In the genomic region with DNA sequence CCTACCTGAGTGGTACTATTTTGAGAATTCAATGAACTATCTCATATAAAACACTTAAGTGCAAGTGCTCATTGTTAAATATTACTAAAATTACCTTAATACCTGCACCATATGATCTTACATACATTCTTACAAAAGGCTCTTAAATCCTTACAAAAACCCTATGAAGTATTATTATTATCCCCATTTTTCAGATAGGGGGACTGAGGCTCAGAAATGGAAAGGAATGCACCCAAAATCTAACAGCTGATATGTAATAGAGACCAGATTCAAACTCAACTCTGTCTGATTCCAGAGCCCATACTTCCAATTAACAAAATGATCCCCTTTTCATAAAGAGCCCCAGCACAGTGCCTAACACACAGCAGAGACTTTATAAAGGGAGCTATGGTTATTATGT, we compare ENCODE assay signal across 2 cellular contexts.
TF ChIP-seq lines count a peak whose summit lies in the region.

No MANE protein-coding gene starts in this region.

TF ChIP-seq in SK-N-SH, 30 proteins besides CTCF, POLR2A, EP300 and RAD21 (continued from another document):
- TF ChIP-seq, protein P1, sequence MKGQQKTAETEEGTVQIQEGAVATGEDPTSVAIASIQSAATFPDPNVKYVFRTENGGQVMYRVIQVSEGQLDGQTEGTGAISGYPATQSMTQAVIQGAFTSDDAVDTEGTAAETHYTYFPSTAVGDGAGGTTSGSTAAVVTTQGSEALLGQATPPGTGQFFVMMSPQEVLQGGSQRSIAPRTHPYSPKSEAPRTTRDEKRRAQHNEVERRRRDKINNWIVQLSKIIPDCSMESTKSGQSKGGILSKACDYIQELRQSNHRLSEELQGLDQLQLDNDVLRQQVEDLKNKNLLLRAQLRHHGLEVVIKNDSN (IDR thresholded peaks at IDR 0.05; ENCODE audit: borderline replicate concordance, low read depth): no peak
- TF ChIP-seq ELF1 (IDR thresholded peaks at IDR 0.05) (no peak), SMC3 (IDR thresholded peaks at IDR 0.05; ENCODE audit: low read depth, low read length) (no peak), TEAD4 (IDR thresholded peaks at IDR 0.05; ENCODE audit: borderline replicate concordance, insufficient read depth) (no peak), JUND (IDR thresholded peaks at IDR 0.05) (no peak), EZH2phosphoT487 (IDR thresholded peaks at IDR 0.05; ENCODE audit: borderline replicate concordance, low read depth) (no peak), GATA2 (CRISPR knock-in tag; IDR thresholded peaks at IDR 0.05) (no peak), GABPA (IDR thresholded peaks at IDR 0.05; ENCODE audit: low read depth) (no peak), MXI1 (IDR thresholded peaks at IDR 0.05; ENCODE audit: low read depth, low read length) (no peak), RCOR1 (IDR thresholded peaks at IDR 0.05; ENCODE audit: low read length) (no peak), POLR2AphosphoS5 (IDR thresholded peaks at IDR 0.05; ENCODE audit: low read depth, low read length) (no peak), CHD2 (IDR thresholded peaks at IDR 0.05; ENCODE audit: low read length, partially characterized antibody) (no peak)
- TF ChIP-seq, protein P2, sequence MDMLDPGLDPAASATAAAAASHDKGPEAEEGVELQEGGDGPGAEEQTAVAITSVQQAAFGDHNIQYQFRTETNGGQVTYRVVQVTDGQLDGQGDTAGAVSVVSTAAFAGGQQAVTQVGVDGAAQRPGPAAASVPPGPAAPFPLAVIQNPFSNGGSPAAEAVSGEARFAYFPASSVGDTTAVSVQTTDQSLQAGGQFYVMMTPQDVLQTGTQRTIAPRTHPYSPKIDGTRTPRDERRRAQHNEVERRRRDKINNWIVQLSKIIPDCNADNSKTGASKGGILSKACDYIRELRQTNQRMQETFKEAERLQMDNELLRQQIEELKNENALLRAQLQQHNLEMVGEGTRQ (IDR thresholded peaks at IDR 0.05; ENCODE audit: borderline replicate concordance, low read depth, low read length): no peak
- TF ChIP-seq, protein P3, sequence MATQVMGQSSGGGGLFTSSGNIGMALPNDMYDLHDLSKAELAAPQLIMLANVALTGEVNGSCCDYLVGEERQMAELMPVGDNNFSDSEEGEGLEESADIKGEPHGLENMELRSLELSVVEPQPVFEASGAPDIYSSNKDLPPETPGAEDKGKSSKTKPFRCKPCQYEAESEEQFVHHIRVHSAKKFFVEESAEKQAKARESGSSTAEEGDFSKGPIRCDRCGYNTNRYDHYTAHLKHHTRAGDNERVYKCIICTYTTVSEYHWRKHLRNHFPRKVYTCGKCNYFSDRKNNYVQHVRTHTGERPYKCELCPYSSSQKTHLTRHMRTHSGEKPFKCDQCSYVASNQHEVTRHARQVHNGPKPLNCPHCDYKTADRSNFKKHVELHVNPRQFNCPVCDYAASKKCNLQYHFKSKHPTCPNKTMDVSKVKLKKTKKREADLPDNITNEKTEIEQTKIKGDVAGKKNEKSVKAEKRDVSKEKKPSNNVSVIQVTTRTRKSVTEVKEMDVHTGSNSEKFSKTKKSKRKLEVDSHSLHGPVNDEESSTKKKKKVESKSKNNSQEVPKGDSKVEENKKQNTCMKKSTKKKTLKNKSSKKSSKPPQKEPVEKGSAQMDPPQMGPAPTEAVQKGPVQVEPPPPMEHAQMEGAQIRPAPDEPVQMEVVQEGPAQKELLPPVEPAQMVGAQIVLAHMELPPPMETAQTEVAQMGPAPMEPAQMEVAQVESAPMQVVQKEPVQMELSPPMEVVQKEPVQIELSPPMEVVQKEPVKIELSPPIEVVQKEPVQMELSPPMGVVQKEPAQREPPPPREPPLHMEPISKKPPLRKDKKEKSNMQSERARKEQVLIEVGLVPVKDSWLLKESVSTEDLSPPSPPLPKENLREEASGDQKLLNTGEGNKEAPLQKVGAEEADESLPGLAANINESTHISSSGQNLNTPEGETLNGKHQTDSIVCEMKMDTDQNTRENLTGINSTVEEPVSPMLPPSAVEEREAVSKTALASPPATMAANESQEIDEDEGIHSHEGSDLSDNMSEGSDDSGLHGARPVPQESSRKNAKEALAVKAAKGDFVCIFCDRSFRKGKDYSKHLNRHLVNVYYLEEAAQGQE (IDR thresholded peaks at IDR 0.05; ENCODE audit: low read depth, low read length): no peak

TF ChIP-seq in SK-N-SH treated with all-trans-retinoic acid at 6 μM for 48 hours, 23 proteins besides CTCF, POLR2A, EP300 and RAD21 (continued from another document):
- TF ChIP-seq, protein P4, sequence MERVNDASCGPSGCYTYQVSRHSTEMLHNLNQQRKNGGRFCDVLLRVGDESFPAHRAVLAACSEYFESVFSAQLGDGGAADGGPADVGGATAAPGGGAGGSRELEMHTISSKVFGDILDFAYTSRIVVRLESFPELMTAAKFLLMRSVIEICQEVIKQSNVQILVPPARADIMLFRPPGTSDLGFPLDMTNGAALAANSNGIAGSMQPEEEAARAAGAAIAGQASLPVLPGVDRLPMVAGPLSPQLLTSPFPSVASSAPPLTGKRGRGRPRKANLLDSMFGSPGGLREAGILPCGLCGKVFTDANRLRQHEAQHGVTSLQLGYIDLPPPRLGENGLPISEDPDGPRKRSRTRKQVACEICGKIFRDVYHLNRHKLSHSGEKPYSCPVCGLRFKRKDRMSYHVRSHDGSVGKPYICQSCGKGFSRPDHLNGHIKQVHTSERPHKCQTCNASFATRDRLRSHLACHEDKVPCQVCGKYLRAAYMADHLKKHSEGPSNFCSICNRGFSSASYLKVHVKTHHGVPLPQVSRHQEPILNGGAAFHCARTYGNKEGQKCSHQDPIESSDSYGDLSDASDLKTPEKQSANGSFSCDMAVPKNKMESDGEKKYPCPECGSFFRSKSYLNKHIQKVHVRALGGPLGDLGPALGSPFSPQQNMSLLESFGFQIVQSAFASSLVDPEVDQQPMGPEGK (CRISPR knock-in tag; IDR thresholded peaks at IDR 0.05; ENCODE audit: borderline replicate concordance): no peak
- TF ChIP-seq ZNF565 (CRISPR knock-in tag; conservative IDR thresholded peaks at IDR 0.05; ENCODE audit: low read depth) (no peak), TCF4 (CRISPR knock-in tag; IDR thresholded peaks at IDR 0.05; ENCODE audit: borderline replicate concordance) (no peak), BACH2 (CRISPR knock-in tag; IDR thresholded peaks at IDR 0.05; ENCODE audit: borderline replicate concordance) (no peak), PPARA (CRISPR knock-in tag; IDR thresholded peaks at IDR 0.05; ENCODE audit: borderline replicate concordance) (no peak), ISL1 (CRISPR knock-in tag; IDR thresholded peaks at IDR 0.05) (no peak)
- TF ChIP-seq, protein P5, sequence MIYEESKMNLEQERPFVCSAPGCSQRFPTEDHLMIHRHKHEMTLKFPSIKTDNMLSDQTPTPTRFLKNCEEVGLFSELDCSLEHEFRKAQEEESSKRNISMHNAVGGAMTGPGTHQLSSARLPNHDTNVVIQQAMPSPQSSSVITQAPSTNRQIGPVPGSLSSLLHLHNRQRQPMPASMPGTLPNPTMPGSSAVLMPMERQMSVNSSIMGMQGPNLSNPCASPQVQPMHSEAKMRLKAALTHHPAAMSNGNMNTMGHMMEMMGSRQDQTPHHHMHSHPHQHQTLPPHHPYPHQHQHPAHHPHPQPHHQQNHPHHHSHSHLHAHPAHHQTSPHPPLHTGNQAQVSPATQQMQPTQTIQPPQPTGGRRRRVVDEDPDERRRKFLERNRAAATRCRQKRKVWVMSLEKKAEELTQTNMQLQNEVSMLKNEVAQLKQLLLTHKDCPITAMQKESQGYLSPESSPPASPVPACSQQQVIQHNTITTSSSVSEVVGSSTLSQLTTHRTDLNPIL (CRISPR knock-in tag; IDR thresholded peaks at IDR 0.05; ENCODE audit: low read depth): no peak
- TF ChIP-seq, protein P6, sequence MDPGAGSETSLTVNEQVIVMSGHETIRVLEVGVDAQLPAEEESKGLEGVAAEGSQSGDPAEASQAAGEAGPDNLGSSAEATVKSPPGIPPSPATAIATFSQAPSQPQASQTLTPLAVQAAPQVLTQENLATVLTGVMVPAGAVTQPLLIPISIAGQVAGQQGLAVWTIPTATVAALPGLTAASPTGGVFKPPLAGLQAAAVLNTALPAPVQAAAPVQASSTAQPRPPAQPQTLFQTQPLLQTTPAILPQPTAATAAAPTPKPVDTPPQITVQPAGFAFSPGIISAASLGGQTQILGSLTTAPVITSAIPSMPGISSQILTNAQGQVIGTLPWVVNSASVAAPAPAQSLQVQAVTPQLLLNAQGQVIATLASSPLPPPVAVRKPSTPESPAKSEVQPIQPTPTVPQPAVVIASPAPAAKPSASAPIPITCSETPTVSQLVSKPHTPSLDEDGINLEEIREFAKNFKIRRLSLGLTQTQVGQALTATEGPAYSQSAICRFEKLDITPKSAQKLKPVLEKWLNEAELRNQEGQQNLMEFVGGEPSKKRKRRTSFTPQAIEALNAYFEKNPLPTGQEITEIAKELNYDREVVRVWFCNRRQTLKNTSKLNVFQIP (CRISPR knock-in tag; IDR thresholded peaks at IDR 0.05; ENCODE audit: borderline replicate concordance, low read depth): no peak
